In genomic region chr7:29322023-29322712, GRCh38 we compare ENCODE assay signal across 15 cellular contexts.
"Had no signal": no experiment of that assay in that cellular context is flagged by ENCODE, and none has a peak within 500 bp of the region (broad histone marks: within the 10 kb centered on the region; RNA-seq: fewer than 3 reads in every experiment).

No MANE protein-coding gene starts in this region.

- H3K27me3 Mint-ChIP-seq: activated CD4-positive, alpha-beta memory T cell treated with anti-CD3 and anti-CD28 coated beads for 36 hours had no signal

- H3K27ac ChIP-seq: foreskin keratinocyte, sigmoid colon, tibial artery had no signal

- H3K9me3 Mint-ChIP-seq: activated CD4-positive, alpha-beta memory T cell treated with anti-CD3 and anti-CD28 coated beads for 36 hours; natural killer cell treated with Interleukin-12 subunit alpha and Interleukin-12 subunit beta and Interleukin-15 and Interleukin-18, amount 100 ng/mL, for 72 hours; stimulated activated memory B cell treated with anti-CD40 and anti-IgM and Interleukin-4, amounts not matched to agents 10 μg/mL and 1 μg/mL and 100 μg/mL, for 72 hours had no signal

- H3K36me3 Mint-ChIP-seq: activated CD4-positive, alpha-beta memory T cell treated with anti-CD3 and anti-CD28 coated beads for 36 hours; activated naive CD8-positive, alpha-beta T cell; mesothelial cell of epicardium; natural killer cell treated with Interleukin-12 subunit alpha and Interleukin-12 subunit beta and Interleukin-15 and Interleukin-18, amount 100 ng/mL, for 72 hours; stimulated activated memory B cell treated with anti-CD40 and anti-IgM and Interleukin-4, amounts not matched to agents 10 μg/mL and 1 μg/mL and 100 μg/mL, for 72 hours; WTC11 had no signal

- H3K4me1 Mint-ChIP-seq: activated CD4-positive, alpha-beta T cell treated with anti-CD3 and anti-CD28 coated beads for 36 hours had no signal

- H3K27ac Mint-ChIP-seq: activated CD4-positive, alpha-beta memory T cell treated with anti-CD3 and anti-CD28 coated beads for 36 hours; activated CD4-positive, alpha-beta T cell treated with anti-CD3 and anti-CD28 coated beads for 36 hours; activated naive CD8-positive, alpha-beta T cell; mesothelial cell of epicardium; natural killer cell treated with Interleukin-12 subunit alpha and Interleukin-12 subunit beta and Interleukin-15 and Interleukin-18, amount 100 ng/mL, for 72 hours; stimulated activated memory B cell treated with anti-CD40 and anti-IgM and Interleukin-4, amounts not matched to agents 10 μg/mL and 1 μg/mL and 100 μg/mL, for 72 hours; WTC11 had no signal

- H3K4me3 Mint-ChIP-seq: activated CD4-positive, alpha-beta memory T cell treated with anti-CD3 and anti-CD28 coated beads for 36 hours; activated CD4-positive, alpha-beta T cell treated with anti-CD3 and anti-CD28 coated beads for 36 hours; activated naive CD8-positive, alpha-beta T cell; mesothelial cell of epicardium; natural killer cell treated with Interleukin-12 subunit alpha and Interleukin-12 subunit beta and Interleukin-15 and Interleukin-18, amount 100 ng/mL, for 72 hours; stimulated activated memory B cell treated with anti-CD40 and anti-IgM and Interleukin-4, amounts not matched to agents 10 μg/mL and 1 μg/mL and 100 μg/mL, for 72 hours; WTC11 had no signal

- ATAC-seq: activated CD4-positive, alpha-beta T cell treated with anti-CD3 and anti-CD28 coated beads for 36 hours; foreskin keratinocyte; natural killer cell treated with Interleukin-12 subunit alpha and Interleukin-12 subunit beta and Interleukin-15 and Interleukin-18, amount 100 ng/mL, for 72 hours; stimulated activated memory B cell treated with anti-CD40 and anti-IgM and Interleukin-4, amounts not matched to agents 10 μg/mL and 1 μg/mL and 100 μg/mL, for 72 hours; WTC11 had no signal

- DNase-seq: activated CD4-positive, alpha-beta memory T cell treated with anti-CD3 and anti-CD28 coated beads for 36 hours; activated CD4-positive, alpha-beta T cell treated with anti-CD3 and anti-CD28 coated beads for 36 hours; activated T-cell treated with anti-CD3 and anti-CD28 coated beads for 4 hours; foreskin keratinocyte; hippocampal formation; islet precursor cell; nucleus accumbens; sigmoid colon; stimulated activated CD4-positive, alpha-beta T cell treated with anti-CD3 and anti-CD28 coated beads, Interleukin-4, amount 100 ng/mL, for 4 hours; tibial artery had no signal
